ENCODE assay signal across 9 cellular contexts in genomic region chr6:15305496-15305895, GRCh38. TPM values are rescaled to one million over a fixed set of nuclear protein-coding genes. Genes with fewer than 3 reads are reported as not detected.
DNase-seq lines count a peak whose midpoint lies in the region; ATAC-seq and TF ChIP-seq lines count a peak whose summit lies in the region.
"Had no signal": no experiment of that assay in that cellular context is flagged by ENCODE, and none has a peak within 500 bp of the region (broad histone marks: within the 10 kb centered on the region; RNA-seq: fewer than 3 reads in every experiment).

No MANE protein-coding gene starts in this region.

- H3K9me3 Mint-ChIP-seq in naive thymus-derived CD8-positive, alpha-beta T cell = no peaks in the 10 kb centered on the region
- no peaks in the 10 kb centered on the region for H3K9me3 Mint-ChIP-seq in progenitor cell of endocrine pancreas (ENCODE audit: low read depth)

- H3K4me3 ChIP-seq in ovary = no peak overlapping the region

- TF ChIP-seq CTCF in ovary (IDR thresholded peaks at IDR 0.05) = no peak
- TF ChIP-seq CTCF in progenitor cell of endocrine pancreas (IDR thresholded peaks at IDR 0.05; ENCODE audit: unreplicated experiment) = no peak

- no peak for TF ChIP-seq POLR2A in ovary (IDR thresholded peaks at IDR 0.05)

- peak overlapping the region in 9 of 10 donors; percentile 40 to 89 (median 77) for H3K27ac Mint-ChIP-seq in naive thymus-derived CD8-positive, alpha-beta T cell
- H3K27ac Mint-ChIP-seq in progenitor cell of endocrine pancreas = no peak overlapping the region

- H3K27me3 Mint-ChIP-seq in naive thymus-derived CD8-positive, alpha-beta T cell = no peaks in the 10 kb centered on the region
- H3K27me3 Mint-ChIP-seq in progenitor cell of endocrine pancreas = no peaks in the 10 kb centered on the region

- peaks cover 42 to 89% (median 75%) of the 10 kb centered on the region in 4 donors for H3K4me1 Mint-ChIP-seq in naive thymus-derived CD8-positive, alpha-beta T cell
- H3K4me1 Mint-ChIP-seq in progenitor cell of endocrine pancreas (ENCODE audit: low read depth) = peaks cover 76% of the 10 kb centered on the region

- ATAC-seq in GM18867 (IDR thresholded peaks at IDR 0.05; ENCODE audit: unreplicated experiment) (peak; percentile 69), GM21786 (IDR thresholded peaks at IDR 0.05; ENCODE audit: unreplicated experiment) (peak; percentile 41)
- peak; percentile 50 to 61 for ATAC-seq in naive thymus-derived CD8-positive, alpha-beta T cell

- H3K27ac ChIP-seq in ovary = no peak overlapping the region

- H3K36me3 ChIP-seq in ovary = no peaks in the 10 kb centered on the region

- no peaks in the 10 kb centered on the region for H3K27me3 ChIP-seq in ovary

- H3K4me1 ChIP-seq in ovary (ENCODE audit: insufficient read depth) = peaks cover 10% of the 10 kb centered on the region

- H3K9me3 ChIP-seq in ovary = no peaks in the 10 kb centered on the region

- H3K36me3 Mint-ChIP-seq in naive thymus-derived CD8-positive, alpha-beta T cell = peaks cover 0 to 9% (median 0%) of the 10 kb centered on the region in 3 donors
- H3K36me3 Mint-ChIP-seq in progenitor cell of endocrine pancreas (ENCODE audit: insufficient read depth) = no peaks in the 10 kb centered on the region

- peak overlapping the region in 8 of 10 donors; percentile 26 to 57 (median 44) for H3K4me3 Mint-ChIP-seq in naive thymus-derived CD8-positive, alpha-beta T cell
- no peak overlapping the region for H3K4me3 Mint-ChIP-seq in progenitor cell of endocrine pancreas (ENCODE audit: low read depth)

- intact Hi-C loops in ovary (cut with DNase I) = no loop called here

- TF ChIP-seq EP300 in ovary (IDR thresholded peaks at IDR 0.05) = no peak

- peak; percentile 25 for DNase-seq in M059J (ENCODE audit: low read depth)
- DNase-seq in naive thymus-derived CD8-positive, alpha-beta T cell = no peak
- DNase-seq in NCI-H526 treated with DMSO at 0.1 percent for 48 hours (lab: John Stamatoyannopoulos, UW) = no peak
- no peak for DNase-seq in NCI-H748 (lab: John Stamatoyannopoulos, UW; ENCODE audit: unreplicated experiment)
- no peak for DNase-seq in ovary
- no peak for DNase-seq in progenitor cell of endocrine pancreas (ENCODE audit: low spot score, unreplicated experiment)
- DNase-seq: kidney glomerular epithelial cell had no signal

- POLR2A ChIA-PET in naive thymus-derived CD8-positive, alpha-beta T cell (lab: Charles Lee) = interaction anchor here (0.6 kb wide), 1 partner anchor 123 kb away, joined by 3 read pairs; no protein-coding TSS in a partner anchor

RNA-seq across cellular contexts. Expression of gene JARID2, which starts 59.6 kb away (rescaled TPM):
- 9.0 and 17.6 TPM in 2 replicates for total RNA-seq in M059J (2014; rRNA removed; shearing (Covaris generic))
- total RNA-seq in naive thymus-derived CD8-positive, alpha-beta T cell = 10 to 100 TPM; 23.0 to 23.5 TPM
- 10 to 100 TPM in 2 of 3 donors, 1 to 10 TPM in 1; 7.6 to 11.8 (median 10.1) TPM for polyA plus RNA-seq in naive thymus-derived CD8-positive, alpha-beta T cell
- 10 to 100 TPM in 2 of 7 donors, 1 to 10 TPM in 5; 6.1 to 17.4 (median 8.7) TPM for total RNA-seq in ovary
- polyA plus RNA-seq in ovary = 1 to 10 TPM; 4.5 to 6.9 TPM
- total RNA-seq in progenitor cell of endocrine pancreas = 60.9 and 65.6 TPM in 2 replicates
